2 cellular contexts compared by ENCODE assay signal in the genomic region with DNA sequence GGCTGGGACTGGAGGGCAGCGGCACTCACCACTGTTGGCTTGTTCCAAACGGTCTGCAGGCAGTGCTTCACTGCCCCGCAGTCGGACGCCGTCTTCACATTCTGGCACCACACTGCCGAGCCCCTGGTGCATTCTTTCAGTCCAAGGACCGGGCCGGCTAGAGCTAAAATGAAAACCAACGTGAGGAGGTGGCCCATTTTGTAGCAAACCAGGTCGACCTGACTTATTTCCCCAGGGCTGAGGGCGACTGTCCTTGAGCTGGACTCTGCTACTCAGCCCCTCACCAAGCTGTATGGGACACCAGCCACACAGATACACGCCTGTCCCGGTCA.
TF ChIP-seq lines count a peak whose summit lies in the region.

No MANE protein-coding gene starts in this region.

TF ChIP-seq in SK-N-SH, 30 proteins besides CTCF, POLR2A, EP300 and RAD21:
- TF ChIP-seq RFX5 (IDR thresholded peaks at IDR 0.05; ENCODE audit: low read length) (no peak), GABPA (IDR thresholded peaks at IDR 0.05; ENCODE audit: low read depth) (no peak), MEF2A (IDR thresholded peaks at IDR 0.05; ENCODE audit: borderline replicate concordance, low read depth) (no peak), FOXJ3 (CRISPR knock-in tag; IDR thresholded peaks at IDR 0.05) (0 out of 2 replicates have a peak, but pooled peaks have one; percentile 9)
- TF ChIP-seq, protein P1, sequence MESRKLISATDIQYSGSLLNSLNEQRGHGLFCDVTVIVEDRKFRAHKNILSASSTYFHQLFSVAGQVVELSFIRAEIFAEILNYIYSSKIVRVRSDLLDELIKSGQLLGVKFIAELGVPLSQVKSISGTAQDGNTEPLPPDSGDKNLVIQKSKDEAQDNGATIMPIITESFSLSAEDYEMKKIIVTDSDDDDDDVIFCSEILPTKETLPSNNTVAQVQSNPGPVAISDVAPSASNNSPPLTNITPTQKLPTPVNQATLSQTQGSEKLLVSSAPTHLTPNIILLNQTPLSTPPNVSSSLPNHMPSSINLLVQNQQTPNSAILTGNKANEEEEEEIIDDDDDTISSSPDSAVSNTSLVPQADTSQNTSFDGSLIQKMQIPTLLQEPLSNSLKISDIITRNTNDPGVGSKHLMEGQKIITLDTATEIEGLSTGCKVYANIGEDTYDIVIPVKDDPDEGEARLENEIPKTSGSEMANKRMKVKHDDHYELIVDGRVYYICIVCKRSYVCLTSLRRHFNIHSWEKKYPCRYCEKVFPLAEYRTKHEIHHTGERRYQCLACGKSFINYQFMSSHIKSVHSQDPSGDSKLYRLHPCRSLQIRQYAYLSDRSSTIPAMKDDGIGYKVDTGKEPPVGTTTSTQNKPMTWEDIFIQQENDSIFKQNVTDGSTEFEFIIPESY (IDR thresholded peaks at IDR 0.05; ENCODE audit: borderline replicate concordance, low read depth) = no peak
TF ChIP-seq in SK-N-SH: peak in this region for 1.

TF ChIP-seq in SK-N-SH treated with all-trans-retinoic acid at 6 μM for 48 hours, 23 proteins besides CTCF, POLR2A, EP300 and RAD21:
- no peak for TF ChIP-seq RARB (CRISPR knock-in tag; IDR thresholded peaks at IDR 0.05)
- TF ChIP-seq TOX (CRISPR knock-in tag; IDR thresholded peaks at IDR 0.05; ENCODE audit: borderline replicate concordance) = no peak
- TF ChIP-seq, protein P2, sequence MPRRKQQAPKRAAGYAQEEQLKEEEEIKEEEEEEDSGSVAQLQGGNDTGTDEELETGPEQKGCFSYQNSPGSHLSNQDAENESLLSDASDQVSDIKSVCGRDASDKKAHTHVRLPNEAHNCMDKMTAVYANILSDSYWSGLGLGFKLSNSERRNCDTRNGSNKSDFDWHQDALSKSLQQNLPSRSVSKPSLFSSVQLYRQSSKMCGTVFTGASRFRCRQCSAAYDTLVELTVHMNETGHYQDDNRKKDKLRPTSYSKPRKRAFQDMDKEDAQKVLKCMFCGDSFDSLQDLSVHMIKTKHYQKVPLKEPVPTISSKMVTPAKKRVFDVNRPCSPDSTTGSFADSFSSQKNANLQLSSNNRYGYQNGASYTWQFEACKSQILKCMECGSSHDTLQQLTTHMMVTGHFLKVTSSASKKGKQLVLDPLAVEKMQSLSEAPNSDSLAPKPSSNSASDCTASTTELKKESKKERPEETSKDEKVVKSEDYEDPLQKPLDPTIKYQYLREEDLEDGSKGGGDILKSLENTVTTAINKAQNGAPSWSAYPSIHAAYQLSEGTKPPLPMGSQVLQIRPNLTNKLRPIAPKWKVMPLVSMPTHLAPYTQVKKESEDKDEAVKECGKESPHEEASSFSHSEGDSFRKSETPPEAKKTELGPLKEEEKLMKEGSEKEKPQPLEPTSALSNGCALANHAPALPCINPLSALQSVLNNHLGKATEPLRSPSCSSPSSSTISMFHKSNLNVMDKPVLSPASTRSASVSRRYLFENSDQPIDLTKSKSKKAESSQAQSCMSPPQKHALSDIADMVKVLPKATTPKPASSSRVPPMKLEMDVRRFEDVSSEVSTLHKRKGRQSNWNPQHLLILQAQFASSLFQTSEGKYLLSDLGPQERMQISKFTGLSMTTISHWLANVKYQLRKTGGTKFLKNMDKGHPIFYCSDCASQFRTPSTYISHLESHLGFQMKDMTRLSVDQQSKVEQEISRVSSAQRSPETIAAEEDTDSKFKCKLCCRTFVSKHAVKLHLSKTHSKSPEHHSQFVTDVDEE (CRISPR knock-in tag; IDR thresholded peaks at IDR 0.05) = no peak
- TF ChIP-seq ESRRG (CRISPR knock-in tag; IDR thresholded peaks at IDR 0.05) = no peak
